Comparison of ENCODE assay signal across 22 cellular contexts in genomic region chr3:27985369-27986035, GRCh38.
DNase-seq lines count a peak whose midpoint lies in the region; ATAC-seq and TF ChIP-seq lines count a peak whose summit lies in the region.
"Had no signal": no experiment of that assay in that cellular context is flagged by ENCODE, and none has a peak within 500 bp of the region (broad histone marks: within the 10 kb centered on the region; RNA-seq: fewer than 3 reads in every experiment).

No MANE protein-coding gene starts in this region.

- no peak overlapping the region for H3K4me3 Mint-ChIP-seq in HFFc6
- H3K4me3 Mint-ChIP-seq in activated CD4-positive, alpha-beta T cell treated with anti-CD3 and anti-CD28 coated beads, Interleukin-2, amount 10 ng/mL, durations not matched to agents 24 days and 14 days, result no peak overlapping the region
- H3K4me3 Mint-ChIP-seq: activated CD8-positive, alpha-beta T cell treated with anti-CD3 and anti-CD28 coated beads for 36 hours; nephron progenitor cell had no signal

- peaks cover 2% of the 10 kb centered on the region; the same call in 1 of the 2 replicates for H3K27me3 Mint-ChIP-seq in HFFc6 (ENCODE audit: insufficient read depth)
- no peaks in the 10 kb centered on the region for H3K27me3 Mint-ChIP-seq in activated CD4-positive, alpha-beta T cell treated with anti-CD3 and anti-CD28 coated beads, Interleukin-2, amount 10 ng/mL, durations not matched to agents 24 days and 14 days
- H3K27me3 Mint-ChIP-seq: activated CD8-positive, alpha-beta T cell treated with anti-CD3 and anti-CD28 coated beads for 36 hours had no signal

- intact Hi-C loops in activated CD4-positive, alpha-beta T cell treated with anti-CD3 and anti-CD28 coated beads, Interleukin-2, amount 10 ng/mL, durations not matched to agents 24 days and 14 days (cut with micrococcal nuclease), result no loop called here

- H3K4me1 ChIP-seq in foreskin keratinocyte, result peaks cover 13% of the 10 kb centered on the region
- H3K4me1 ChIP-seq: prostate gland, tibial artery had no signal

- no peaks in the 10 kb centered on the region for H3K36me3 ChIP-seq in WERI-Rb-1
- H3K36me3 ChIP-seq: prostate gland, tibial artery had no signal

- no peaks in the 10 kb centered on the region for H3K4me1 Mint-ChIP-seq in HFFc6 (ENCODE audit: low read depth)
- peaks cover 2% of the 10 kb centered on the region for H3K4me1 Mint-ChIP-seq in activated CD4-positive, alpha-beta T cell treated with anti-CD3 and anti-CD28 coated beads, Interleukin-2, amount 10 ng/mL, durations not matched to agents 24 days and 14 days
- H3K4me1 Mint-ChIP-seq: nephron progenitor cell had no signal

- H3K36me3 Mint-ChIP-seq in HFFc6 (ENCODE audit: low read depth), result no peaks in the 10 kb centered on the region
- H3K36me3 Mint-ChIP-seq in activated CD4-positive, alpha-beta T cell treated with anti-CD3 and anti-CD28 coated beads, Interleukin-2, amount 10 ng/mL, durations not matched to agents 24 days and 14 days (ENCODE audit: low read depth), result no peaks in the 10 kb centered on the region
- H3K36me3 Mint-ChIP-seq: brain had no signal

- H3K27ac ChIP-seq in WERI-Rb-1, result no peak overlapping the region
- H3K27ac ChIP-seq in foreskin keratinocyte, result no peak overlapping the region
- H3K27ac ChIP-seq: coronary artery, prostate gland, tibial artery had no signal

- H3K9me3 Mint-ChIP-seq in HFFc6, result peaks cover 8% of the 10 kb centered on the region
- peaks cover 10% of the 10 kb centered on the region for H3K9me3 Mint-ChIP-seq in activated CD4-positive, alpha-beta T cell treated with anti-CD3 and anti-CD28 coated beads, Interleukin-2, amount 10 ng/mL, durations not matched to agents 24 days and 14 days
- H3K9me3 Mint-ChIP-seq: activated CD8-positive, alpha-beta T cell treated with anti-CD3 and anti-CD28 coated beads for 36 hours; brain; nephron progenitor cell had no signal

- no peaks in the 10 kb centered on the region for H3K27me3 ChIP-seq in WERI-Rb-1 (ENCODE audit: insufficient read depth, low read depth, severe bottlenecking)
- no peaks in the 10 kb centered on the region for H3K27me3 ChIP-seq in foreskin keratinocyte
- H3K27me3 ChIP-seq: tibial artery had no signal

- no peak for TF ChIP-seq CTCF in HFFc6 (IDR thresholded peaks at IDR 0.05)
- no peak for TF ChIP-seq CTCF in WERI-Rb-1 (IDR thresholded peaks at IDR 0.05; ENCODE audit: low read depth, low read length)
- TF ChIP-seq CTCF in foreskin keratinocyte (conservative IDR thresholded peaks at IDR 0.05), result no peak

- ATAC-seq in foreskin keratinocyte (peak; percentile 62), HG02623 (IDR thresholded peaks at IDR 0.05; ENCODE audit: unreplicated experiment) (no peak)
- ATAC-seq: activated CD8-positive, alpha-beta T cell treated with anti-CD3 and anti-CD28 coated beads for 36 hours; stimulated activated naive CD8-positive, alpha-beta T cell treated with anti-CD3 and anti-CD28 coated beads, Interleukin-15, Interleukin-2, amounts not matched to agents 100 U/mL and 50 U/mL, for 24 hours had no signal

- no peak overlapping the region for H3K4me3 ChIP-seq in WERI-Rb-1 (ENCODE audit: low read depth, low read length)
- H3K4me3 ChIP-seq: coronary artery, prostate gland, tibial artery had no signal

- DNase-seq in HFFc6 (peak; percentile 7), WERI-Rb-1 (peak; percentile 12), foreskin keratinocyte (peak; percentile 39 to 70), NCI-H510A treated with DMSO at 0.1 percent for 48 hours (lab: John Stamatoyannopoulos, UW) (no peak), dedifferentiated amniotic fluid mesenchymal stem cell (ENCODE audit: extremely low spot score) (no peak)
- DNase-seq in activated CD4-positive, alpha-beta T cell treated with anti-CD3 and anti-CD28 coated beads, Interleukin-2, amount 10 ng/mL, durations not matched to agents 24 days and 14 days, result no peak
- DNase-seq: activated CD8-positive, alpha-beta T cell treated with anti-CD3 and anti-CD28 coated beads for 36 hours; activated gamma-delta T cell; activated T-cell treated with anti-CD3 and anti-CD28 coated beads for 4 hours; DMS53; KBM-7; NCI-H146; NCI-H524 treated with DMSO at 0.1 percent for 48 hours; nephron progenitor cell; small intestine; stimulated activated CD4-positive, alpha-beta T cell treated with anti-CD3 and anti-CD28 coated beads, Interleukin-4, amount 100 ng/mL, for 1 hour; stimulated activated naive CD8-positive, alpha-beta T cell treated with anti-CD3 and anti-CD28 coated beads, Interleukin-15, Interleukin-2, amounts not matched to agents 100 U/mL and 50 U/mL, for 24 hours; tibial artery had no signal

- H3K27ac Mint-ChIP-seq in HFFc6, result no peak overlapping the region
- no peak overlapping the region for H3K27ac Mint-ChIP-seq in activated CD4-positive, alpha-beta T cell treated with anti-CD3 and anti-CD28 coated beads, Interleukin-2, amount 10 ng/mL, durations not matched to agents 24 days and 14 days
- H3K27ac Mint-ChIP-seq: activated CD8-positive, alpha-beta T cell treated with anti-CD3 and anti-CD28 coated beads for 36 hours; nephron progenitor cell had no signal

- H3K9me3 ChIP-seq in WERI-Rb-1 (ENCODE audit: severe bottlenecking), result no peaks in the 10 kb centered on the region
- H3K9me3 ChIP-seq: prostate gland, tibial artery had no signal

Comparison
In these comparisons a context has a peak if more than half of its experiments do, and no peak if none do; other contexts are left out.
1. DNase-seq: peak in HFFc6 (single experiment), WERI-Rb-1 (single experiment) and foreskin keratinocyte (2 of 2); none in NCI-H510A treated with DMSO at 0.1 percent for 48 hours (single experiment), activated CD4-positive, alpha-beta T cell treated with anti-CD3 and anti-CD28 coated beads, Interleukin-2, amount 10 ng/mL, durations not matched to agents 24 days and 14 days (single experiment) and dedifferentiated amniotic fluid mesenchymal stem cell (single experiment).